ENCODE assay signal across 27 cellular contexts in genomic region chr3:42371776-42372175, GRCh38. TPM values are rescaled to one million over a fixed set of nuclear protein-coding genes. Genes with fewer than 3 reads are reported as not detected.
"Had no signal": no experiment of that assay in that cellular context is flagged by ENCODE, and none has a peak within 500 bp of the region (broad histone marks: within the 10 kb centered on the region; RNA-seq: fewer than 3 reads in every experiment).

No MANE protein-coding gene starts in this region.

- H3K27me3 ChIP-seq: ascending aorta, colonic mucosa, neutrophil, pancreas, right lobe of liver, stomach, testis, vagina had no signal

- H3K27ac ChIP-seq: ascending aorta, brain microvascular endothelial cell, colonic mucosa, left ventricle myocardium inferior, neutrophil, pancreas, right lobe of liver, stomach, testis, vagina had no signal

- H3K36me3 ChIP-seq: ascending aorta, brain microvascular endothelial cell, colonic mucosa, left ventricle myocardium inferior, neutrophil, pancreas, right lobe of liver, stomach, vagina had no signal

- H3K4me1 ChIP-seq: ascending aorta, colonic mucosa, pancreas, right lobe of liver, testis, vagina had no signal

- H3K4me3 ChIP-seq: ascending aorta, colonic mucosa, left ventricle myocardium inferior, pancreas, right lobe of liver, stomach, testis, vagina had no signal

- H3K9me3 ChIP-seq: ascending aorta, colonic mucosa, left ventricle myocardium inferior, neutrophil, pancreas, right lobe of liver, testis, vagina had no signal

- DNase-seq: activated CD4-positive, alpha-beta memory T cell treated with anti-CD3 and anti-CD28 coated beads, Interleukin-2, amount 10 ng/mL, durations not matched to agents 7 days and 5 days; activated CD4-positive, alpha-beta T cell treated with anti-CD3 and anti-CD28 coated beads, Interleukin-2, amount 10 ng/mL, durations not matched to agents 24 days and 14 days; activated effector memory CD4-positive, alpha-beta T cell treated with anti-CD3 and anti-CD28 coated beads, Interleukin-2, amount 50 U/mL, for 16 hours; activated naive CD4-positive, alpha-beta T cell treated with anti-CD3 and anti-CD28 coated beads, Interleukin-2, amount 10 ng/mL, durations not matched to agents 7 days and 5 days; brain microvascular endothelial cell; colonic mucosa; effector CD4-positive, alpha-beta T cell; erythroblast; foreskin fibroblast; immature natural killer cell; kidney glomerular epithelial cell; left ventricle myocardium inferior; pancreas; right lobe of liver; small intestine; stomach; T-helper 17 cell; testis; trophoblast cell had no signal

- ATAC-seq: pancreas; right lobe of liver; stimulated activated memory B cell treated with anti-CD40 and anti-IgM and Interleukin-4, amounts not matched to agents 10 μg/mL and 1 μg/mL and 100 μg/mL, for 72 hours; T-helper 17 cell had no signal

RNA-seq across cellular contexts. Expression of gene LYZL4, which starts 38.6 kb away (rescaled TPM):
- total RNA-seq: activated CD4-positive, alpha-beta memory T cell treated with anti-CD3 and anti-CD28 coated beads, Interleukin-2, amount 10 ng/mL, durations not matched to agents 7 days and 5 days; activated CD4-positive, alpha-beta T cell treated with anti-CD3 and anti-CD28 coated beads, Interleukin-2, amount 10 ng/mL, durations not matched to agents 24 days and 14 days; ascending aorta; colonic mucosa; fibroblast of lung; glomerular endothelial cell; left ventricle myocardium inferior; lung microvascular endothelial cell; mesothelial cell of epicardium; pancreas; right lobe of liver; stomach; T-helper 17 cell; vagina had no signal
- polyA plus RNA-seq: fibroblast of lung, immature natural killer cell, pancreas, small intestine, stomach had no signal
